10 cellular contexts compared by ENCODE assay signal in the genomic region with DNA sequence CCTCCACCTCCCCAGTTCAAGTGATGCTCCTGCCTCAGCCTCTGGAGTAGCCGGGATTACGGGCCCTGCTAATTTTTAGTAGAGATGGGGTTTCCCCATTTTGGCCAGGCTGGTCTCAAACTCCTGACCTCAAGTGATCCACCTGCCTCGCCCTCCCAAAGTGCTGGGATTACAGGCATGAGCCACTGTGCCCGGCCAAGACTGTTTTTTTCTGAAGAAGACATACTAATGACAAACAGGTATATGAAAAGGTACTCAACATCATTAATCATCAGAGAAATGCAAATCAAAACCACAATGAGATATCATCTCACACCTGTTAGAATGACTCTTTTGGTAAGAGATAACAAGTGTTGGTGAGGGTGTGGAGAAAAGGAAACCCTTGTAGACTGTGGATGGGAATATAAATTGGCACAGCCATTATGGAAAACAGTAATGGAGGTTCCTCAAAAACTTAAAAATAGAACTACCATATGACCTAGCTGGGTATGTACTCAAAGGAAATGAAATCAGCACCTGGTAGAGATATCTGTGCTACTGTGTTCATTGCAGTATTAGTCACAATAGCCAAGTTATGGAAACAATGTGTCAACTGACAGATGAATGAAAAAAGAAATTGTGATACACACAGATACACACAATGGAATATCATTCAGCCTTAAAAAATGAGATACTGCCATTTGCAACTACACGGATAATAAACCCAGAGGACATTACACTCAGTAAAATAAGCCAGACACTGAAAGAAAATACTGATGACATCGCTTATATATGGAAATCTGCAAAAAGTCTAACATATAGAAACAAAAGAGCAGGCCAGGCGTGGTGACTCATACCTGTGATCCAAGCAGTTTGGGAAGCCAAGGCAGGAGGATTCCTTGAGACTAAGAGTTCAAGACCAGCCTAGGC.
DNase-seq lines count a peak whose midpoint lies in the region; ATAC-seq lines count a peak whose summit lies in the region.
"Had no signal": no experiment of that assay in that cellular context is flagged by ENCODE, and none has a peak within 500 bp of the region (broad histone marks: within the 10 kb centered on the region; RNA-seq: fewer than 3 reads in every experiment).

No MANE protein-coding gene starts in this region.

- H3K4me3 Mint-ChIP-seq in activated naive CD4-positive, alpha-beta T cell treated with anti-CD3 and anti-CD28 coated beads, Interleukin-2, amount 50 U/mL, for 24 hours: peak overlapping the region; percentile 30
- H3K4me3 Mint-ChIP-seq: neural crest cell had no signal

- ATAC-seq in HG03108 (IDR thresholded peaks at IDR 0.05; ENCODE audit: unreplicated experiment): peak; percentile 76

- peaks cover 75% of the 10 kb centered on the region for H3K4me1 Mint-ChIP-seq in activated naive CD4-positive, alpha-beta T cell treated with anti-CD3 and anti-CD28 coated beads, Interleukin-2, amount 50 U/mL, for 24 hours

- H3K36me3 Mint-ChIP-seq in activated naive CD4-positive, alpha-beta T cell treated with anti-CD3 and anti-CD28 coated beads, Interleukin-2, amount 50 U/mL, for 24 hours: peaks cover 10% of the 10 kb centered on the region

- no peaks in the 10 kb centered on the region for H3K27me3 Mint-ChIP-seq in activated naive CD4-positive, alpha-beta T cell treated with anti-CD3 and anti-CD28 coated beads, Interleukin-2, amount 50 U/mL, for 24 hours

- no peaks in the 10 kb centered on the region for H3K9me3 Mint-ChIP-seq in activated naive CD4-positive, alpha-beta T cell treated with anti-CD3 and anti-CD28 coated beads, Interleukin-2, amount 50 U/mL, for 24 hours

- H3K27ac Mint-ChIP-seq in activated naive CD4-positive, alpha-beta T cell treated with anti-CD3 and anti-CD28 coated beads, Interleukin-2, amount 50 U/mL, for 24 hours: peak overlapping the region; percentile 96

- DNase-seq in stimulated activated naive CD4-positive, alpha-beta T cell treated with Interleukin-2 at 50 U/mL for 16 hours (lab: John Stamatoyannopoulos, UW): peak; percentile 6
- DNase-seq in stimulated activated naive CD4-positive, alpha-beta T cell (lab: John Stamatoyannopoulos, UW): no peak
- no peak for DNase-seq in hippocampal formation (lab: John Stamatoyannopoulos, UW)
- no peak for DNase-seq in DMS53 treated with DMSO at 0.1 percent for 48 hours (lab: John Stamatoyannopoulos, UW; ENCODE audit: unreplicated experiment)
- no peak for DNase-seq in NCI-H2107 (lab: John Stamatoyannopoulos, UW)
- no peak for DNase-seq in NCI-H1930 (lab: John Stamatoyannopoulos, UW)
- DNase-seq: tibial artery had no signal
